Comparison of ENCODE assay signal across 35 cellular contexts in the genomic region with DNA sequence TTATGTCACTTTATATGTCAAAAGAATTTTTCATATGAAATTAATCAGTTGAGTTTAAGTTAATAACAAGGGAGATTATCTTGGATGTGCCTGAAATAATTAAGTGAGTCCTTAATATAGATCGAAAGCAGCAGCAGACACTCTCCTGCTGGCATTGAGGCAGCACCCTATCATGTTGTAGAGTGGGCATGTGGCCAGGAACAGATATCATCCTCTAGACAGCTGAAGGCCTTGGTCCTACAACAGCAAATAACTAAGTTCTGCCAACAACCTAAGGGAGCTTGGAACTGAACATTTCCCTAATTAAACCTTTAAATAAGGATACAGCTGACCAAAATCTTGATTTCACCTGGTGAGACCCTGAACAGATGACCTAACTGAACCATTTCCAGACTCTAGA. TPM values are rescaled to one million over a fixed set of nuclear protein-coding genes. Genes with fewer than 3 reads are reported as not detected.
"Had no signal": no experiment of that assay in that cellular context is flagged by ENCODE, and none has a peak within 500 bp of the region (broad histone marks: within the 10 kb centered on the region; RNA-seq: fewer than 3 reads in every experiment).

No MANE protein-coding gene starts in this region.

- H3K27ac ChIP-seq: ascending aorta, left ventricle myocardium inferior, ovary, skin epidermis, thoracic aorta, upper lobe of left lung, vagina had no signal

- H3K4me1 Mint-ChIP-seq: activated naive CD4-positive, alpha-beta T cell treated with anti-CD3 and anti-CD28 coated beads, Interleukin-2, amount 10 ng/mL, durations not matched to agents 7 days and 5 days; activated naive CD8-positive, alpha-beta T cell treated with anti-CD3 and anti-CD28 coated beads, Interleukin-2, amount 10 ng/mL, durations not matched to agents 7 days and 5 days; brain; naive thymus-derived CD4-positive, alpha-beta T cell; stimulated activated effector memory CD8-positive, alpha-beta T cell treated with anti-CD3 and anti-CD28 coated beads, Interleukin-12 subunit alpha, Interleukin-12 subunit beta, amount 100 ng/mL, for 72 hours had no signal

- H3K27ac Mint-ChIP-seq: activated naive CD4-positive, alpha-beta T cell treated with anti-CD3 and anti-CD28 coated beads, Interleukin-2, amount 10 ng/mL, durations not matched to agents 7 days and 5 days; activated naive CD8-positive, alpha-beta T cell treated with anti-CD3 and anti-CD28 coated beads, Interleukin-2, amount 10 ng/mL, durations not matched to agents 7 days and 5 days; brain; naive thymus-derived CD4-positive, alpha-beta T cell; progenitor cell of endocrine pancreas; stimulated activated effector memory CD8-positive, alpha-beta T cell treated with anti-CD3 and anti-CD28 coated beads, Interleukin-12 subunit alpha, Interleukin-12 subunit beta, amount 100 ng/mL, for 72 hours; stimulated activated naive CD8-positive, alpha-beta T cell treated with anti-CD3 and anti-CD28 coated beads, Interleukin-15, Interleukin-2, amounts not matched to agents 100 ng/mL and 50 ng/mL, for 24 hours; T-helper 2 cell treated with Interferon-gamma antibody and Interleukin-4, amounts not matched to agents 5 μg/mL and 100 μg/mL, for 36 hours had no signal

- H3K9me3 ChIP-seq: ascending aorta, thoracic aorta had no signal

- H3K27me3 ChIP-seq: ascending aorta, ovary, upper lobe of left lung, vagina had no signal

- H3K36me3 ChIP-seq: ascending aorta, left ventricle myocardium inferior, ovary, thoracic aorta, upper lobe of left lung, vagina had no signal

- FAIRE-seq: endothelial cell of umbilical vein had no signal

- H3K27me3 Mint-ChIP-seq: activated naive CD4-positive, alpha-beta T cell treated with anti-CD3 and anti-CD28 coated beads, Interleukin-2, amount 10 ng/mL, durations not matched to agents 7 days and 5 days; progenitor cell of endocrine pancreas; stimulated activated naive CD8-positive, alpha-beta T cell treated with anti-CD3 and anti-CD28 coated beads, Interleukin-15, Interleukin-2, amounts not matched to agents 100 ng/mL and 50 ng/mL, for 24 hours had no signal

- H3K4me3 ChIP-seq: ascending aorta, left ventricle myocardium inferior, lung, ovary, skin epidermis, thoracic aorta, upper lobe of left lung, vagina had no signal

- DNase-seq: activated CD4-positive, alpha-beta T cell treated with anti-CD3 and anti-CD28 coated beads for 48 hours; activated CD4-positive, alpha-beta T cell treated with anti-CD3 and anti-CD28 coated beads, Interleukin-2, amount 50 U/mL, for 48 hours; activated CD8-positive, alpha-beta memory T cell treated with anti-CD3 and anti-CD28 coated beads for 24 hours; activated gamma-delta T cell; activated naive CD4-positive, alpha-beta T cell treated with anti-CD3 and anti-CD28 coated beads, Interleukin-2, amount 10 ng/mL, durations not matched to agents 7 days and 5 days; activated naive CD8-positive, alpha-beta T cell treated with anti-CD3 and anti-CD28 coated beads, Interleukin-2, amount 10 ng/mL, durations not matched to agents 7 days and 5 days; activated T-cell treated with anti-CD3 and anti-CD28 coated beads, Interleukin-2, amount 50 U/mL, for 1 hour; caudate nucleus; cortex of kidney; head of caudate nucleus; left ventricle myocardium inferior; mesendoderm; naive thymus-derived CD4-positive, alpha-beta T cell; ovary; right cardiac atrium; stimulated activated CD4-positive, alpha-beta T cell treated with anti-CD3 and anti-CD28 coated beads, Interleukin-4, amount 100 ng/mL, for 24 hours; T-helper 1 cell; upper lobe of left lung had no signal

- H3K36me3 Mint-ChIP-seq: activated naive CD4-positive, alpha-beta T cell treated with anti-CD3 and anti-CD28 coated beads, Interleukin-2, amount 10 ng/mL, durations not matched to agents 7 days and 5 days; activated naive CD8-positive, alpha-beta T cell treated with anti-CD3 and anti-CD28 coated beads, Interleukin-2, amount 10 ng/mL, durations not matched to agents 7 days and 5 days; brain; stimulated activated effector memory CD8-positive, alpha-beta T cell treated with anti-CD3 and anti-CD28 coated beads, Interleukin-12 subunit alpha, Interleukin-12 subunit beta, amount 100 ng/mL, for 72 hours had no signal

- H3K4me1 ChIP-seq: ascending aorta, left ventricle myocardium inferior, upper lobe of left lung, vagina had no signal

- ATAC-seq: naive thymus-derived CD4-positive, alpha-beta T cell; stimulated activated effector memory CD8-positive, alpha-beta T cell treated with anti-CD3 and anti-CD28 coated beads, Interleukin-12 subunit alpha, Interleukin-12 subunit beta, amount 100 ng/mL, for 72 hours had no signal

- H3K4me3 Mint-ChIP-seq: activated naive CD4-positive, alpha-beta T cell treated with anti-CD3 and anti-CD28 coated beads, Interleukin-2, amount 10 ng/mL, durations not matched to agents 7 days and 5 days; activated naive CD8-positive, alpha-beta T cell treated with anti-CD3 and anti-CD28 coated beads, Interleukin-2, amount 10 ng/mL, durations not matched to agents 7 days and 5 days; brain; naive thymus-derived CD4-positive, alpha-beta T cell; stimulated activated effector memory CD8-positive, alpha-beta T cell treated with anti-CD3 and anti-CD28 coated beads, Interleukin-12 subunit alpha, Interleukin-12 subunit beta, amount 100 ng/mL, for 72 hours; stimulated activated naive CD8-positive, alpha-beta T cell treated with anti-CD3 and anti-CD28 coated beads, Interleukin-15, Interleukin-2, amounts not matched to agents 100 ng/mL and 50 ng/mL, for 24 hours; T-helper 2 cell treated with Interferon-gamma antibody and Interleukin-4, amounts not matched to agents 5 μg/mL and 100 μg/mL, for 36 hours had no signal

RNA-seq across cellular contexts. Expression of a gene that starts 25.8 kb away (rescaled TPM):
- total RNA-seq: activated naive CD8-positive, alpha-beta T cell treated with anti-CD3 and anti-CD28 coated beads, Interleukin-2, amount 10 ng/mL, durations not matched to agents 7 days and 5 days; ascending aorta; chondrocyte; endothelial cell of umbilical vein; fibroblast of lung; fibroblast of villous mesenchyme; left ventricle myocardium inferior; lung; naive thymus-derived CD4-positive, alpha-beta T cell; ovary; right cardiac atrium; subcutaneous adipose tissue; thoracic aorta; upper lobe of left lung; vagina had no signal
- polyA plus RNA-seq: endothelial cell of umbilical vein; fibroblast of lung; lung; naive thymus-derived CD4-positive, alpha-beta T cell; neural cell; ovary; right cardiac atrium had no signal

RNA-seq across cellular contexts. Expression of a gene that starts 49.7 kb away (rescaled TPM):
- total RNA-seq: activated naive CD8-positive, alpha-beta T cell treated with anti-CD3 and anti-CD28 coated beads, Interleukin-2, amount 10 ng/mL, durations not matched to agents 7 days and 5 days; ascending aorta; chondrocyte; endothelial cell of umbilical vein; fibroblast of lung; fibroblast of villous mesenchyme; left ventricle myocardium inferior; mononuclear cell; ovary; right cardiac atrium; subcutaneous adipose tissue; thoracic aorta; upper lobe of left lung; vagina had no signal
- polyA plus RNA-seq: endothelial cell of umbilical vein, fibroblast of lung, neural cell had no signal
